Comparison of ENCODE assay signal across 18 cellular contexts in genomic region chr11:34235591-34236071, GRCh38.
DNase-seq lines count a peak whose midpoint lies in the region; ATAC-seq and TF ChIP-seq lines count a peak whose summit lies in the region.
"Had no signal": no experiment of that assay in that cellular context is flagged by ENCODE, and none has a peak within 500 bp of the region (broad histone marks: within the 10 kb centered on the region; RNA-seq: fewer than 3 reads in every experiment).

No MANE protein-coding gene starts in this region.

- H3K4me3 Mint-ChIP-seq in activated CD8-positive, alpha-beta memory T cell treated with anti-CD3 and anti-CD28 coated beads, Interleukin-2, amount 10 ng/mL, durations not matched to agents 7 days and 5 days = peak overlapping the region; percentile 15
- peak overlapping the region; percentile 44 for H3K4me3 Mint-ChIP-seq in activated T-helper 2 cell treated with anti-CD3 and anti-CD28 coated beads, Interferon-gamma antibody, Interleukin-2, Interleukin-4, amounts not matched to agents 10 μg/mL and 5 μg/mL and 100 μg/mL, durations not matched to agents 14 hours and 24 hours and 36 hours (ENCODE audit: low read depth)
- H3K4me3 Mint-ChIP-seq in nephron progenitor cell = no peak overlapping the region

- POLR2A ChIA-PET in HEK293 (lab: Yijun Ruan, JAX) = no interaction called here

- CTCF ChIA-PET in activated CD8-positive, alpha-beta memory T cell treated with anti-CD3 and anti-CD28 coated beads, Interleukin-2, amount 10 ng/mL, durations not matched to agents 7 days and 5 days (lab: Charles Lee) = interaction anchor here (0.7 to 4.2 kb wide), 8 partner anchors 8 to 122 kb away, joined by 3 to 28 read pairs (median 4); partner anchors contain the start of gene ABTB2
- CTCF ChIA-PET in HEK293 (lab: Yijun Ruan, JAX) = interaction anchor here (0.5 to 1.1 kb wide), 3 partner anchors 130 to 393 kb away, joined by 3 to 4 read pairs (median 3); no protein-coding TSS in a partner anchor

- no peaks in the 10 kb centered on the region for H3K9me3 Mint-ChIP-seq in activated CD8-positive, alpha-beta memory T cell treated with anti-CD3 and anti-CD28 coated beads, Interleukin-2, amount 10 ng/mL, durations not matched to agents 7 days and 5 days (ENCODE audit: low read depth)
- no peaks in the 10 kb centered on the region for H3K9me3 Mint-ChIP-seq in activated T-helper 2 cell treated with anti-CD3 and anti-CD28 coated beads, Interferon-gamma antibody, Interleukin-2, Interleukin-4, amounts not matched to agents 10 μg/mL and 5 μg/mL and 100 μg/mL, durations not matched to agents 14 hours and 24 hours and 36 hours
- H3K9me3 Mint-ChIP-seq in nephron progenitor cell = no peaks in the 10 kb centered on the region

- intact Hi-C loops in activated T-helper 2 cell treated with anti-CD3 and anti-CD28 coated beads, Interferon-gamma antibody, Interleukin-2, Interleukin-4, amounts not matched to agents 10 μg/mL and 5 μg/mL and 100 μg/mL, durations not matched to agents 14 hours and 24 hours and 36 hours (cut with micrococcal nuclease) = loop anchor here (1.0 to 10.0 kb wide), 5 partner anchors 9 to 341 kb away; partner anchors contain the start of genes ABTB2 and LMO2

- peaks cover 26% of the 10 kb centered on the region for H3K27me3 Mint-ChIP-seq in activated CD8-positive, alpha-beta memory T cell treated with anti-CD3 and anti-CD28 coated beads, Interleukin-2, amount 10 ng/mL, durations not matched to agents 7 days and 5 days
- H3K27me3 Mint-ChIP-seq in activated T-helper 2 cell treated with anti-CD3 and anti-CD28 coated beads, Interferon-gamma antibody, Interleukin-2, Interleukin-4, amounts not matched to agents 10 μg/mL and 5 μg/mL and 100 μg/mL, durations not matched to agents 14 hours and 24 hours and 36 hours (ENCODE audit: low read depth) = no peaks in the 10 kb centered on the region
- H3K27me3 Mint-ChIP-seq in nephron progenitor cell (ENCODE audit: low read depth, poor library complexity) = peaks cover 68% of the 10 kb centered on the region

- TF ChIP-seq CTCF in HEK293 (tag by site-specific recombination; IDR thresholded peaks at IDR 0.05) = no peak
- no peak for TF ChIP-seq CTCF in nephron progenitor cell (IDR thresholded peaks at IDR 0.05)

- H3K4me3 ChIP-seq in HEK293 (ENCODE audit: low read depth, low read length) = no peak overlapping the region
- H3K4me3 ChIP-seq: sigmoid colon had no signal

- no peaks in the 10 kb centered on the region for H3K4me1 ChIP-seq in HEK293 (ENCODE audit: control insufficient read depth, insufficient read depth, low read length)

- H3K4me1 Mint-ChIP-seq in activated CD8-positive, alpha-beta memory T cell treated with anti-CD3 and anti-CD28 coated beads, Interleukin-2, amount 10 ng/mL, durations not matched to agents 7 days and 5 days = peaks cover 53% of the 10 kb centered on the region
- peaks cover 77% of the 10 kb centered on the region for H3K4me1 Mint-ChIP-seq in activated T-helper 2 cell treated with anti-CD3 and anti-CD28 coated beads, Interferon-gamma antibody, Interleukin-2, Interleukin-4, amounts not matched to agents 10 μg/mL and 5 μg/mL and 100 μg/mL, durations not matched to agents 14 hours and 24 hours and 36 hours (ENCODE audit: low read depth)
- peaks cover 27% of the 10 kb centered on the region for H3K4me1 Mint-ChIP-seq in nephron progenitor cell

- ATAC-seq in activated CD8-positive, alpha-beta memory T cell treated with anti-CD3 and anti-CD28 coated beads, Interleukin-2, amount 10 ng/mL, durations not matched to agents 7 days and 5 days = no peak
- ATAC-seq: left lobe of liver had no signal

- no peak for DNase-seq in activated CD8-positive, alpha-beta memory T cell treated with anti-CD3 and anti-CD28 coated beads, Interleukin-2, amount 10 ng/mL, durations not matched to agents 7 days and 5 days
- no peak for DNase-seq in activated CD8-positive, alpha-beta memory T cell treated with anti-CD3 and anti-CD28 coated beads, Interleukin-2, amount 50 U/mL, for 4 hours
- no peak for DNase-seq in activated T-helper 2 cell treated with anti-CD3 and anti-CD28 coated beads, Interferon-gamma antibody, Interleukin-2, Interleukin-4, amounts not matched to agents 10 μg/mL and 5 μg/mL and 100 μg/mL, durations not matched to agents 14 hours and 24 hours and 36 hours (ENCODE audit: low spot score)
- no peak for DNase-seq in nephron progenitor cell
- DNase-seq in HT-29 (ENCODE audit: low spot score) = no peak
- no peak for DNase-seq in NCI-H774 (lab: John Stamatoyannopoulos, UW)
- DNase-seq in HuH-7 (ENCODE audit: low spot score) = no peak
- DNase-seq: amniotic stem cell; DND-41; foreskin fibroblast; NCI-H1436; NCI-H226; SHP77 treated with DMSO at 0.1 percent for 48 hours; sigmoid colon; stimulated activated CD4-positive, alpha-beta T cell treated with anti-CD3 and anti-CD28 coated beads, Interleukin-1b, Interleukin-23, amount 100 ng/mL, for 48 hours had no signal

- H3K27ac ChIP-seq in HEK293 (ENCODE audit: extremely low read depth, low read depth, low read length) = no peak overlapping the region
- H3K27ac ChIP-seq: sigmoid colon had no signal

- no peaks in the 10 kb centered on the region for H3K9me3 ChIP-seq in HEK293 (ENCODE audit: control insufficient read depth, insufficient read depth, low read depth, low read length)
- H3K9me3 ChIP-seq: sigmoid colon had no signal

- H3K27ac Mint-ChIP-seq in activated CD8-positive, alpha-beta memory T cell treated with anti-CD3 and anti-CD28 coated beads, Interleukin-2, amount 10 ng/mL, durations not matched to agents 7 days and 5 days = peak overlapping the region; percentile 84
- peak overlapping the region; percentile 76 for H3K27ac Mint-ChIP-seq in activated T-helper 2 cell treated with anti-CD3 and anti-CD28 coated beads, Interferon-gamma antibody, Interleukin-2, Interleukin-4, amounts not matched to agents 10 μg/mL and 5 μg/mL and 100 μg/mL, durations not matched to agents 14 hours and 24 hours and 36 hours
- peak overlapping the region; percentile 10 for H3K27ac Mint-ChIP-seq in nephron progenitor cell

- no peaks in the 10 kb centered on the region for H3K36me3 ChIP-seq in HEK293 (ENCODE audit: control insufficient read depth in 2 of 2, insufficient read depth in 1 of 2, low read length in 2 of 2)
- H3K36me3 ChIP-seq: sigmoid colon had no signal

- H3K36me3 Mint-ChIP-seq in activated CD8-positive, alpha-beta memory T cell treated with anti-CD3 and anti-CD28 coated beads, Interleukin-2, amount 10 ng/mL, durations not matched to agents 7 days and 5 days = no peaks in the 10 kb centered on the region
- H3K36me3 Mint-ChIP-seq in activated T-helper 2 cell treated with anti-CD3 and anti-CD28 coated beads, Interferon-gamma antibody, Interleukin-2, Interleukin-4, amounts not matched to agents 10 μg/mL and 5 μg/mL and 100 μg/mL, durations not matched to agents 14 hours and 24 hours and 36 hours (ENCODE audit: low read depth) = peaks cover 5% of the 10 kb centered on the region
- no peaks in the 10 kb centered on the region for H3K36me3 Mint-ChIP-seq in nephron progenitor cell (ENCODE audit: low read depth)
- H3K36me3 Mint-ChIP-seq: CD4-positive, alpha-beta memory T cell had no signal

TF ChIP-seq in HEK293, 187 proteins besides CTCF, POLR2A, EP300 and RAD21:
- TF ChIP-seq SCRT1 (tag by site-specific recombination; IDR thresholded peaks at IDR 0.05; ENCODE audit: borderline replicate concordance) = peak; percentile 59; the same call in 1 of the 2 replicates
- no peak for TF ChIP-seq ZBTB1 (tag by site-specific recombination; IDR thresholded peaks at IDR 0.05)
- TF ChIP-seq PRDM4 (tag by site-specific recombination; IDR thresholded peaks at IDR 0.05) = peak; percentile 60
- peak; percentile 86 for TF ChIP-seq SCRT2 (tag by site-specific recombination; IDR thresholded peaks at IDR 0.05)
- TF ChIP-seq EGR2 (tag by site-specific recombination; IDR thresholded peaks at IDR 0.05; ENCODE audit: low read depth) = no peak

Comparison
In these comparisons a context has a peak if more than half of its experiments do, and no peak if none do; other contexts are left out.
1. H3K27ac Mint-ChIP-seq: peak in every context shown above with its lines; median percentile 84 in activated CD8-positive, alpha-beta memory T cell treated with anti-CD3 and anti-CD28 coated beads, Interleukin-2, amount 10 ng/mL, durations not matched to agents 7 days and 5 days; 76 in activated T-helper 2 cell treated with anti-CD3 and anti-CD28 coated beads, Interferon-gamma antibody, Interleukin-2, Interleukin-4, amounts not matched to agents 10 μg/mL and 5 μg/mL and 100 μg/mL, durations not matched to agents 14 hours and 24 hours and 36 hours; 10 in nephron progenitor cell.